In the genomic region with DNA sequence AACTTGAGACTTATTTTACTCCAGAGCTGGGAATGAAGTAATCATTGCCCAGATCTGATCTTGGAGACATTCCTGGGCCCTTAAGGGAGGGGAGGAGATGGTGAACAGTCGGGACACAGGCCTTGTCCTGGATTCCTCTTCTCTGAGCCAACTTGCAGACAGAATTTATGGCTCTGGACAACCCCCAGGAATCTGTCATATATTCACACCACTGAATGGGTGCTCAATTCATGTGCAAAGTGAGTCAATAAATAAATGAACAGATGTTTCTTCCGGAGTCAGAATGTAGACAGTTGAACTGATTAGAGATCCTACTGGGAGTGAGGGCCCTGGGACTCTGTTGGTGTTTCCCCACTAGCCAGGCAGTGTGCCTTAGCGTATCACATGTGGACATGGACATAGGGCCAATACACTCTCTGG, we compare ENCODE assay signal across 10 cellular contexts. TPM values are rescaled to one million over a fixed set of nuclear protein-coding genes. Genes with fewer than 3 reads are reported as not detected.
DNase-seq lines count a peak whose midpoint lies in the region; ATAC-seq, FAIRE-seq and TF ChIP-seq lines count a peak whose summit lies in the region.
"Had no signal": no experiment of that assay in that cellular context is flagged by ENCODE, and none has a peak within 500 bp of the region (broad histone marks: within the 10 kb centered on the region; RNA-seq: fewer than 3 reads in every experiment).

No MANE protein-coding gene starts in this region.

- H3K27me3 Mint-ChIP-seq in effector memory CD8-positive, alpha-beta T cell, result peaks cover 0 to 15% of the 10 kb centered on the region in 2 donors
- peaks cover 16% of the 10 kb centered on the region for H3K27me3 Mint-ChIP-seq in activated CD8-positive, alpha-beta T cell treated with anti-CD3 and anti-CD28 coated beads, Interleukin-2, amount 10 ng/mL, durations not matched to agents 7 days and 5 days (ENCODE audit: low read depth)

- H2AFZ ChIP-seq in HepG2 (ENCODE audit: low read length), result no peak overlapping the region

- no peaks in the 10 kb centered on the region for H3K36me3 Mint-ChIP-seq in effector memory CD8-positive, alpha-beta T cell (ENCODE audit: insufficient read depth)
- H3K36me3 Mint-ChIP-seq in activated CD8-positive, alpha-beta T cell treated with anti-CD3 and anti-CD28 coated beads, Interleukin-2, amount 10 ng/mL, durations not matched to agents 7 days and 5 days (ENCODE audit: low read depth), result no peaks in the 10 kb centered on the region

- H3K4me2 ChIP-seq in HepG2 (ENCODE audit: low read depth, low read length), result peak overlapping the region; percentile 8; the same call in 1 of the 2 replicates

- H3K9me3 ChIP-seq in HepG2 (ENCODE audit: low read length), result no peaks in the 10 kb centered on the region
- no peaks in the 10 kb centered on the region for H3K9me3 ChIP-seq in right lobe of liver
- no peaks in the 10 kb centered on the region for H3K9me3 ChIP-seq in ascending aorta

- CTCF ChIA-PET in HepG2 (lab: Yijun Ruan, JAX; ENCODE audit: low intra/inter-chr PET ratio, low total read pairs), result no interaction called here
- CTCF ChIA-PET in activated CD8-positive, alpha-beta T cell treated with anti-CD3 and anti-CD28 coated beads, Interleukin-2, amount 10 ng/mL, durations not matched to agents 7 days and 5 days (lab: Charles Lee), result no interaction called here

- H3K9ac ChIP-seq in HepG2 (ENCODE audit: insufficient read depth, low read depth, low read length), result no peak overlapping the region

- no peaks in the 10 kb centered on the region for H3K9me3 Mint-ChIP-seq in effector memory CD8-positive, alpha-beta T cell
- no peaks in the 10 kb centered on the region for H3K9me3 Mint-ChIP-seq in activated CD8-positive, alpha-beta T cell treated with anti-CD3 and anti-CD28 coated beads, Interleukin-2, amount 10 ng/mL, durations not matched to agents 7 days and 5 days (ENCODE audit: insufficient read depth)

- in situ Hi-C loops in HepG2 (cut with HindIII; ENCODE audit: extremely low pct_ligation_motif_present, low pct_unique_long_range_greater_than_20kb), result loop anchor here (25.0 kb wide), 1 partner anchor 195 kb away; no protein-coding TSS in a partner anchor

- no peak overlapping the region for H3K27ac ChIP-seq in HepG2 (ENCODE audit: extremely low read length, insufficient read depth, low read length)
- H3K27ac ChIP-seq in right lobe of liver, result no peak overlapping the region
- H3K27ac ChIP-seq in ascending aorta, result peak overlapping the region; percentile 44 to 60

- DNase-seq in HepG2 (ENCODE audit: low spot score) (no peak), right lobe of liver (no peak), ascending aorta (ENCODE audit: low spot score in 2 of 2) (peak in 1 of 2 donors; percentile 70), kidney tubule cell (ENCODE audit: low spot score) (peak; percentile 95), occipital lobe (lab: John Stamatoyannopoulos, UW) (no peak)
- no peak for DNase-seq in effector memory CD8-positive, alpha-beta T cell
- DNase-seq in activated CD8-positive, alpha-beta T cell treated with anti-CD3 and anti-CD28 coated beads, Interleukin-2, amount 10 ng/mL, durations not matched to agents 7 days and 5 days, result no peak
- DNase-seq: NCI-H1930, retina had no signal

- ATAC-seq in HepG2, result no peak
- no peak for ATAC-seq in right lobe of liver
- no peak for ATAC-seq in GM18498 (IDR thresholded peaks at IDR 0.05; ENCODE audit: unreplicated experiment)
- no peak for ATAC-seq in effector memory CD8-positive, alpha-beta T cell (replicated peaks)
- ATAC-seq in activated CD8-positive, alpha-beta T cell treated with anti-CD3 and anti-CD28 coated beads, Interleukin-2, amount 10 ng/mL, durations not matched to agents 7 days and 5 days, result no peak

- H3K27me3 ChIP-seq in HepG2 (ENCODE audit: control insufficient read depth in 1 of 2, insufficient read depth in 2 of 2, low read length in 2 of 2), result no peaks in the 10 kb centered on the region; a peak in 1 of 5 replicates
- no peaks in the 10 kb centered on the region for H3K27me3 ChIP-seq in right lobe of liver
- no peaks in the 10 kb centered on the region for H3K27me3 ChIP-seq in ascending aorta

- FAIRE-seq in HepG2 (lab: Jason Lieb, UNC), result no peak

- no peak for TF ChIP-seq CTCF in HepG2 (CRISPR knock-in tag; IDR thresholded peaks at IDR 0.05)
- no peak for TF ChIP-seq CTCF in right lobe of liver (IDR thresholded peaks at IDR 0.05)
- no peak for TF ChIP-seq CTCF in ascending aorta (IDR thresholded peaks at IDR 0.05)

- TF ChIP-seq EP300 in HepG2 (IDR thresholded peaks at IDR 0.05; ENCODE audit: low read depth in 2 of 2, low read length in 2 of 2) (no peak), HepG2 (CRISPR knock-in tag; IDR thresholded peaks at IDR 0.05; ENCODE audit: borderline replicate concordance) (no peak)

- peaks cover 47% of the 10 kb centered on the region for H3K4me1 ChIP-seq in HepG2 (ENCODE audit: insufficient read depth, low read length)
- H3K4me1 ChIP-seq in right lobe of liver, result peaks cover 0 to 29% (median 12%) of the 10 kb centered on the region in 4 donors
- peaks cover 6 to 38% of the 10 kb centered on the region in 2 donors for H3K4me1 ChIP-seq in ascending aorta

- intact Hi-C loops in HepG2 (cut with micrococcal nuclease; ENCODE audit: unreplicated experiment) (loop anchor here (10.0 kb wide), 1 partner anchor 292 kb away; a partner anchor contains a TSS), right lobe of liver (cut with DNase I) (loop anchor here in 1 of 2 donors (10.0 kb wide), 1 partner anchor 52 kb away; no protein-coding TSS in a partner anchor), ascending aorta (cut with DNase I) (no loop called here)

- H3K4me3 Mint-ChIP-seq in effector memory CD8-positive, alpha-beta T cell, result no peak overlapping the region
- H3K4me3 Mint-ChIP-seq in activated CD8-positive, alpha-beta T cell treated with anti-CD3 and anti-CD28 coated beads, Interleukin-2, amount 10 ng/mL, durations not matched to agents 7 days and 5 days, result no peak overlapping the region

- H3K79me2 ChIP-seq in HepG2 (ENCODE audit: insufficient read depth, low read length), result peaks cover 13% of the 10 kb centered on the region

- H3K4me1 Mint-ChIP-seq in effector memory CD8-positive, alpha-beta T cell (ENCODE audit: low read depth in 2 of 2), result peaks cover 16 to 24% of the 10 kb centered on the region in 2 donors
- peaks cover 28% of the 10 kb centered on the region for H3K4me1 Mint-ChIP-seq in activated CD8-positive, alpha-beta T cell treated with anti-CD3 and anti-CD28 coated beads, Interleukin-2, amount 10 ng/mL, durations not matched to agents 7 days and 5 days (ENCODE audit: low read depth)

- TF ChIP-seq RAD21 in HepG2 (CRISPR knock-in tag; IDR thresholded peaks at IDR 0.05), result no peak

- H3K36me3 ChIP-seq in HepG2 (replicated peaks in 1 of 2; ENCODE audit: control insufficient read depth in 1 of 2, insufficient read depth in 2 of 2, low read length in 2 of 2) (no peaks in the 10 kb centered on the region), right lobe of liver (no peaks in the 10 kb centered on the region), ascending aorta (no peaks in the 10 kb centered on the region)

- POLR2A ChIA-PET in HepG2 (lab: Yijun Ruan, JAX), result no interaction called here
- POLR2A ChIA-PET in activated CD8-positive, alpha-beta T cell treated with anti-CD3 and anti-CD28 coated beads, Interleukin-2, amount 10 ng/mL, durations not matched to agents 7 days and 5 days (lab: Charles Lee), result no interaction called here

- H3K4me3 ChIP-seq in HepG2 (replicated peaks in 1 of 3; ENCODE audit: insufficient read depth in 1 of 3, low read depth in 2 of 3, low read length in 3 of 3) (no peak overlapping the region), right lobe of liver (no peak overlapping the region), ascending aorta (no peak overlapping the region)

- no TSS peak for BruUV-seq in HepG2 (replicated peaks; lab: Mats Ljungman, UMichigan)

- TF ChIP-seq POLR2A in HepG2 (IDR thresholded peaks at IDR 0.05; ENCODE audit: insufficient read depth in 1 of 2, low read depth in 2 of 2, low read length in 2 of 2) (no peak), right lobe of liver (IDR thresholded peaks at IDR 0.05) (no peak)

- H3K27ac Mint-ChIP-seq in effector memory CD8-positive, alpha-beta T cell, result no peak overlapping the region
- H3K27ac Mint-ChIP-seq in activated CD8-positive, alpha-beta T cell treated with anti-CD3 and anti-CD28 coated beads, Interleukin-2, amount 10 ng/mL, durations not matched to agents 7 days and 5 days, result no peak overlapping the region

- WGBS in HepG2 (ENCODE audit: low lambda C conversion rate), result 90% methylated on average over 3 of the region's 3 CpGs
- 85% methylated on average over 2 of the region's 3 CpGs for WGBS in right lobe of liver (ENCODE audit: insufficient coverage, low coverage, low lambda C conversion rate, missing lambda C conversion rate)

- H4K20me1 ChIP-seq in HepG2 (ENCODE audit: insufficient read depth, low read length), result no peaks in the 10 kb centered on the region

RNA-seq across cellular contexts. Expression of a gene that starts 2.6 kb away (rescaled TPM):
- total RNA-seq in HepG2 (2016; rRNA removed; fragmentation: Illumina TruSeq; extraction: Trizol) (7.3 and 7.7 TPM in 2 replicates), right lobe of liver (1 to 10 TPM; 1.6 to 8.0 (median 3.1) TPM), ascending aorta (2.3 TPM), occipital lobe (8.4 TPM)
- total RNA-seq in HepG2 (2016; cell fraction: cytosol; rRNA removed; fragmentation: Illumina TruSeq; extraction: Trizol; ENCODE audit: low read depth), result 0.51 and 1.2 TPM in 2 replicates
- 6.6 and 6.9 TPM in 2 replicates for total RNA-seq in HepG2 (2016; cell fraction: insoluble cytoplasmic fraction; rRNA removed; fragmentation: Illumina TruSeq; extraction: Trizol)
- total RNA-seq in HepG2 (2016; cell fraction: membrane; rRNA removed; fragmentation: Illumina TruSeq; extraction: Trizol), result 2.6 and 3.1 TPM in 2 replicates
- 5.0 and 5.2 TPM in 2 replicates for total RNA-seq in HepG2 (2016; cell fraction: nucleus; rRNA removed; fragmentation: Illumina TruSeq; extraction: Trizol)
- 6.4 and 6.7 TPM in 2 replicates for polyA plus RNA-seq in HepG2 (2011; rRNA removed)
- 4.2 and 5.5 TPM in 2 replicates for polyA plus RNA-seq in HepG2 (2011; cell fraction: cytosol; rRNA removed)
- polyA plus RNA-seq in HepG2 (2011; cell fraction: nucleus; rRNA removed), result 6.5 and 8.6 TPM in 2 replicates
- polyA plus RNA-seq in HepG2 (2012), result 5.2 and 6.2 TPM in 2 replicates
- polyA plus RNA-seq in HepG2 (2016; cell fraction: cytosol; fragmentation: Illumina TruSeq; extraction: Trizol; ENCODE audit: low read depth), result 0.33 and 0.35 TPM in 2 replicates
- polyA plus RNA-seq in HepG2 (2016; cell fraction: insoluble cytoplasmic fraction; fragmentation: Illumina TruSeq; extraction: Trizol; ENCODE audit: low read depth), result 5.0 and 5.6 TPM in 2 replicates
- polyA plus RNA-seq in HepG2 (2016; cell fraction: membrane; fragmentation: Illumina TruSeq; extraction: Trizol; ENCODE audit: low read depth), result 1.1 TPM in 2 replicates
- polyA plus RNA-seq in HepG2 (2016; cell fraction: nucleus; fragmentation: Illumina TruSeq; extraction: Trizol; ENCODE audit: insufficient read depth, low read depth), result 7.7 and 10.7 TPM in 2 replicates
- 6.3 and 18.3 TPM in 2 replicates for polyA minus RNA-seq in HepG2 (2011; rRNA and poly(A)+ RNA removed; ENCODE audit: low replicate concordance)
- 3.2 and 3.9 TPM in 2 replicates for polyA minus RNA-seq in HepG2 (2011; cell fraction: cytosol; rRNA and poly(A)+ RNA removed)
- 6.3 and 7.5 TPM in 2 replicates for polyA minus RNA-seq in HepG2 (2011; cell fraction: nucleus; rRNA and poly(A)+ RNA removed)
- under 1 TPM; 0.42 TPM for total RNA-seq in activated CD8-positive, alpha-beta T cell treated with anti-CD3 and anti-CD28 coated beads, Interleukin-2, amount 10 ng/mL, durations not matched to agents 7 days and 5 days

RNA-seq across cellular contexts. Expression of a gene that starts 31.5 kb away (rescaled TPM):
- 0.24 and 0.75 TPM in 2 replicates for total RNA-seq in HepG2 (2016; rRNA removed; fragmentation: Illumina TruSeq; extraction: Trizol)
- total RNA-seq in HepG2 (2016; cell fraction: cytosol; rRNA removed; fragmentation: Illumina TruSeq; extraction: Trizol; ENCODE audit: low read depth), result 0.20 and 0.88 TPM in 2 replicates
- 0.10 and 0.67 TPM in 2 replicates for total RNA-seq in HepG2 (2016; cell fraction: insoluble cytoplasmic fraction; rRNA removed; fragmentation: Illumina TruSeq; extraction: Trizol)
- 0.19 and 0.28 TPM in 2 replicates for total RNA-seq in HepG2 (2016; cell fraction: membrane; rRNA removed; fragmentation: Illumina TruSeq; extraction: Trizol)
- 1.3 and 1.6 TPM in 2 replicates for total RNA-seq in HepG2 (2016; cell fraction: nucleus; rRNA removed; fragmentation: Illumina TruSeq; extraction: Trizol)
- 0.81 and 1.1 TPM in 2 replicates for polyA plus RNA-seq in HepG2 (2011; rRNA removed)
- polyA plus RNA-seq in HepG2 (2011; cell fraction: cytosol; rRNA removed), result 0.18 and 0.21 TPM in 2 replicates
- polyA plus RNA-seq in HepG2 (2011; cell fraction: nucleus; rRNA removed), result 3.8 TPM in 2 replicates
- 1.7 and 3.2 TPM in 2 replicates for polyA plus RNA-seq in HepG2 (2012)
- 0.03 TPM in 1 of 2 replicates, not detected in the other for polyA plus RNA-seq in HepG2 (2016; cell fraction: cytosol; fragmentation: Illumina TruSeq; extraction: Trizol; ENCODE audit: low read depth)
- polyA plus RNA-seq in HepG2 (2016; cell fraction: insoluble cytoplasmic fraction; fragmentation: Illumina TruSeq; extraction: Trizol; ENCODE audit: low read depth), result 0.27 and 0.43 TPM in 2 replicates
- polyA plus RNA-seq in HepG2 (2016; cell fraction: membrane; fragmentation: Illumina TruSeq; extraction: Trizol; ENCODE audit: low read depth), result 0.03 and 0.10 TPM in 2 replicates
- 2.3 and 2.8 TPM in 2 replicates for polyA plus RNA-seq in HepG2 (2016; cell fraction: nucleus; fragmentation: Illumina TruSeq; extraction: Trizol; ENCODE audit: insufficient read depth, low read depth)
- polyA minus RNA-seq in HepG2 (2011; rRNA and poly(A)+ RNA removed; ENCODE audit: low replicate concordance), result 0.63 and 2.7 TPM in 2 replicates
- 0.70 TPM in 1 of 2 replicates, not detected in the other for polyA minus RNA-seq in HepG2 (2011; cell fraction: cytosol; rRNA and poly(A)+ RNA removed)
- polyA minus RNA-seq in HepG2 (2011; cell fraction: nucleus; rRNA and poly(A)+ RNA removed), result 2.7 and 3.9 TPM in 2 replicates
- total RNA-seq in right lobe of liver, result 10 to 100 TPM; 15.9 to 65.4 (median 38.6) TPM
- total RNA-seq in ascending aorta, result not detected
- under 1 TPM; 0.34 to 0.82 TPM for total RNA-seq in activated CD8-positive, alpha-beta T cell treated with anti-CD3 and anti-CD28 coated beads, Interleukin-2, amount 10 ng/mL, durations not matched to agents 7 days and 5 days
- 3.1 TPM for total RNA-seq in occipital lobe

Comparison
In these comparisons a context has a peak if more than half of its experiments do, and no peak if none do; other contexts are left out.
1. H3K27ac ChIP-seq: peak in ascending aorta (2 of 2); none in HepG2 (single experiment) and right lobe of liver (0 of 3).